9 cellular contexts compared by ENCODE assay signal in genomic region chr13:94710881-94711560, GRCh38. TPM values are rescaled to one million over a fixed set of nuclear protein-coding genes. Genes with fewer than 3 reads are reported as not detected.
DNase-seq lines count a peak whose midpoint lies in the region; ATAC-seq and FAIRE-seq lines count a peak whose summit lies in the region.
"Had no signal": no experiment of that assay in that cellular context is flagged by ENCODE, and none has a peak within 500 bp of the region (broad histone marks: within the 10 kb centered on the region; RNA-seq: fewer than 3 reads in every experiment).

No MANE protein-coding gene starts in this region.

- CTCF ChIA-PET in activated naive CD4-positive, alpha-beta T cell treated with anti-CD3 and anti-CD28 coated beads, Interleukin-2, amount 10 ng/mL, durations not matched to agents 7 days and 5 days (lab: Charles Lee), result no interaction called here

- peaks cover 21% of the 10 kb centered on the region for H3K4me1 Mint-ChIP-seq in activated naive CD4-positive, alpha-beta T cell treated with anti-CD3 and anti-CD28 coated beads, Interleukin-2, amount 10 ng/mL, durations not matched to agents 7 days and 5 days

- peaks cover 31 to 43% of the 10 kb centered on the region in 2 donors for H3K27me3 ChIP-seq in small intestine (ENCODE audit: control insufficient read depth in 2 of 2, insufficient read depth in 2 of 2, low read length in 2 of 2)

- peaks cover 2 to 6% of the 10 kb centered on the region in 2 donors for H3K4me1 ChIP-seq in small intestine (ENCODE audit: control insufficient read depth in 2 of 2, insufficient read depth in 1 of 2, low read depth in 1 of 2, low read length in 1 of 2)

- WGBS in small intestine, 3 donors, result 1 to 2% (median 1%) methylated on average over 63 to 81 of the region's 81 CpGs

- no peak overlapping the region for H3K27ac ChIP-seq in small intestine (ENCODE audit: low read depth in 1 of 2, low read length in 1 of 2)

- no peak overlapping the region for H3K27ac Mint-ChIP-seq in activated naive CD4-positive, alpha-beta T cell treated with anti-CD3 and anti-CD28 coated beads, Interleukin-2, amount 10 ng/mL, durations not matched to agents 7 days and 5 days

- peaks cover 1% of the 10 kb centered on the region for H3K9me3 ChIP-seq in small intestine (ENCODE audit: control insufficient read depth, low read depth)

- FAIRE-seq in small intestine (lab: Jason Lieb, UNC), result no peak
- FAIRE-seq: GM18507 had no signal

- no peaks in the 10 kb centered on the region for H3K36me3 Mint-ChIP-seq in activated naive CD4-positive, alpha-beta T cell treated with anti-CD3 and anti-CD28 coated beads, Interleukin-2, amount 10 ng/mL, durations not matched to agents 7 days and 5 days

- H3K4me3 Mint-ChIP-seq in activated naive CD4-positive, alpha-beta T cell treated with anti-CD3 and anti-CD28 coated beads, Interleukin-2, amount 10 ng/mL, durations not matched to agents 7 days and 5 days, result peak overlapping the region; percentile 36

- peak; percentile 34 for DNase-seq in activated naive CD4-positive, alpha-beta T cell treated with anti-CD3 and anti-CD28 coated beads, Interleukin-2, amount 10 ng/mL, durations not matched to agents 7 days and 5 days
- DNase-seq in activated naive CD4-positive, alpha-beta T cell treated with Interleukin-2 at 50 U/mL for 16 hours, result no peak
- peak; percentile 19 for DNase-seq in NCI-H774 (lab: John Stamatoyannopoulos, UW)
- no peak for DNase-seq in small intestine
- DNase-seq in DMS114 treated with DMSO at 0.1 percent for 48 hours (lab: John Stamatoyannopoulos, UW; ENCODE audit: unreplicated experiment), result no peak
- DNase-seq in NCI-H187 treated with DMSO at 0.1 percent for 48 hours (lab: John Stamatoyannopoulos, UW), result no peak

- ATAC-seq in HG02588 (IDR thresholded peaks at IDR 0.05; ENCODE audit: unreplicated experiment) (peak; percentile 65), esophagus mucosa (peak; percentile 60)

- H3K27me3 Mint-ChIP-seq in activated naive CD4-positive, alpha-beta T cell treated with anti-CD3 and anti-CD28 coated beads, Interleukin-2, amount 10 ng/mL, durations not matched to agents 7 days and 5 days, result peaks cover 83% of the 10 kb centered on the region

- peak overlapping the region; percentile 21 to 43 for H3K4me3 ChIP-seq in small intestine (ENCODE audit: low read depth in 1 of 2, low read length in 2 of 2)

- H3K9me3 Mint-ChIP-seq in activated naive CD4-positive, alpha-beta T cell treated with anti-CD3 and anti-CD28 coated beads, Interleukin-2, amount 10 ng/mL, durations not matched to agents 7 days and 5 days, result no peaks in the 10 kb centered on the region

- no peaks in the 10 kb centered on the region for H3K36me3 ChIP-seq in small intestine (ENCODE audit: control insufficient read depth in 2 of 2, insufficient read depth in 2 of 2, low read length in 2 of 2)

RNA-seq across cellular contexts. Expression of gene SOX21, which starts 1.3 kb away (rescaled TPM):
- 12.8 TPM for total RNA-seq in esophagus mucosa
- not detected for polyA plus RNA-seq in small intestine

Comparison
In these comparisons a context has a peak if more than half of its experiments do, and no peak if none do; other contexts are left out.
1. DNase-seq: peak in activated naive CD4-positive, alpha-beta T cell treated with anti-CD3 and anti-CD28 coated beads, Interleukin-2, amount 10 ng/mL, durations not matched to agents 7 days and 5 days (single experiment) and NCI-H774 (single experiment); none in activated naive CD4-positive, alpha-beta T cell treated with Interleukin-2 at 50 U/mL for 16 hours (single experiment), small intestine (single experiment), DMS114 treated with DMSO at 0.1 percent for 48 hours (single experiment) and NCI-H187 treated with DMSO at 0.1 percent for 48 hours (single experiment).